15 cellular contexts compared by ENCODE assay signal in the genomic region with DNA sequence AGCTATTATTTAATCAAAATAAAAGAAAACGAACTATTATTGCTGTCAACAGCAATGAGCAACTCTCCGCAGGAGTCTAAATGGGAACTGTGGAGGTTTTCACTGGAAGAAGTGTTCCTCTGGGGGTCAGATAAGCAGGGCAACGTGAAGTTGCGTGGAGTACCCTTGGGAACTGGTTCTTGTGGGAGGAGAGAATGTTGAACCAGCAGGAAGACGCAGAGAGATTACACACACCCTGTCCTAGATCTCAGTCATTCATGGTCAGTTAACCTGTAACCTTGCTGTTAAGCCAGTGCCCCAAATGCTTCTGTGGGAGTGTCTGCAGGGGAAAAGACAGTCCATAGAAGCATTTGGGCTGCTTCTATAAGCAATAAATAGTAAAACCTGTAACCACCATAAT. TPM values are rescaled to one million over a fixed set of nuclear protein-coding genes. Genes with fewer than 3 reads are reported as not detected.
DNase-seq lines count a peak whose midpoint lies in the region; ATAC-seq and TF ChIP-seq lines count a peak whose summit lies in the region.
"Had no signal": no experiment of that assay in that cellular context is flagged by ENCODE, and none has a peak within 500 bp of the region (broad histone marks: within the 10 kb centered on the region; RNA-seq: fewer than 3 reads in every experiment).

No MANE protein-coding gene starts in this region.

- RAD21 ChIA-PET in HCT116 (lab: Charles Lee; ENCODE audit: low non-redundant PET in 1 of 2, low total read pairs in 2 of 2, uncharacterized antibody in 2 of 2, unreplicated experiment in 2 of 2) = no interaction called here

- H3K27ac ChIP-seq in HCT116 (ENCODE audit: low read depth, low read length) (no peak overlapping the region), GM23338 (ENCODE audit: low read depth) (no peak overlapping the region)
- H3K27ac ChIP-seq: prostate gland had no signal

- H3K4me1 Mint-ChIP-seq in brain = peaks cover 32% of the 10 kb centered on the region
- peaks cover 10% of the 10 kb centered on the region for H3K4me1 Mint-ChIP-seq in GM23338
- H3K4me1 Mint-ChIP-seq: activated CD4-positive, alpha-beta memory T cell treated with anti-CD3 and anti-CD28 coated beads, Interleukin-2, amount 10 ng/mL, durations not matched to agents 7 days and 5 days had no signal

- H2AFZ ChIP-seq in HCT116 (ENCODE audit: low read depth, low read length, poor library complexity, severe bottlenecking) = peak overlapping the region; percentile 91
- H2AFZ ChIP-seq in GM23338 = no peak overlapping the region

- peaks cover 0 to 23% of the 10 kb centered on the region in 2 experiments; a peak in 2 of 4 replicates for H3K4me1 ChIP-seq in HCT116 (ENCODE audit: control insufficient read depth in 1 of 2, insufficient read depth in 2 of 2, low read length in 2 of 2)
- peaks cover 9% of the 10 kb centered on the region; the same call in 1 of the 2 replicates for H3K4me1 ChIP-seq in GM23338 (ENCODE audit: insufficient read depth)
- H3K4me1 ChIP-seq: prostate gland had no signal

- H3K9me3 Mint-ChIP-seq in brain (peaks cover 0 to 8% (median 5%) of the 10 kb centered on the region in 5 experiments), GM23338 (no peaks in the 10 kb centered on the region; the same call in 2 of the 3 replicates)
- H3K9me3 Mint-ChIP-seq: activated CD4-positive, alpha-beta memory T cell treated with anti-CD3 and anti-CD28 coated beads, Interleukin-2, amount 10 ng/mL, durations not matched to agents 7 days and 5 days; stimulated activated naive CD8-positive, alpha-beta T cell treated with anti-CD3 and anti-CD28 coated beads, Interleukin-15, Interleukin-2, amounts not matched to agents 100 ng/mL and 50 ng/mL, for 24 hours had no signal

- no peak for TF ChIP-seq POLR2A in HCT116 (IDR thresholded peaks at IDR 0.05; ENCODE audit: borderline replicate concordance, extremely low read depth, insufficient read depth, insufficient read length)

- H3K9ac ChIP-seq in HCT116 (ENCODE audit: low read length) = no peak overlapping the region

- no peak overlapping the region for H3K4me3 ChIP-seq in HCT116 (replicated peaks in 1 of 2; ENCODE audit: low read depth in 1 of 2, low read length in 2 of 2)
- H3K4me3 ChIP-seq in GM23338 = no peak overlapping the region
- H3K4me3 ChIP-seq: prostate gland had no signal

- intact Hi-C loops in HCT116 (cut with micrococcal nuclease) (no loop called here), posterior vena cava (cut with DNase I) (no loop called here)

- no peaks in the 10 kb centered on the region for H3K36me3 ChIP-seq in HCT116 (ENCODE audit: control insufficient read depth in 1 of 2, insufficient read depth in 2 of 2, low read length in 2 of 2)
- no peaks in the 10 kb centered on the region for H3K36me3 ChIP-seq in GM23338 (ENCODE audit: insufficient read depth)
- H3K36me3 ChIP-seq: prostate gland had no signal

- H3K4me2 ChIP-seq in HCT116 (ENCODE audit: low read length) (peak overlapping the region; percentile 59; the same call in 1 of the 2 replicates), GM23338 (no peak overlapping the region)

- ATAC-seq in HCT116 (no peak), GM21529 (IDR thresholded peaks at IDR 0.05; ENCODE audit: unreplicated experiment) (no peak), HG02938 (IDR thresholded peaks at IDR 0.05; ENCODE audit: unreplicated experiment) (no peak), GM23338 (no peak)

- H3K36me3 Mint-ChIP-seq in brain (no peaks in the 10 kb centered on the region), GM23338 (ENCODE audit: low read depth) (no peaks in the 10 kb centered on the region)

- H4K20me1 ChIP-seq in HCT116 (ENCODE audit: insufficient read depth) (no peaks in the 10 kb centered on the region), GM23338 (replicated peaks; ENCODE audit: insufficient read depth) (no peaks in the 10 kb centered on the region)

- POLR2A ChIA-PET in HCT116 (lab: Charles Lee) = no interaction called here

- no peaks in the 10 kb centered on the region for H3F3A ChIP-seq in GM23338 (replicated peaks; ENCODE audit: low read depth)

- H3K27ac Mint-ChIP-seq in brain = peak overlapping the region; percentile 7 to 87 (median 82)
- no peak overlapping the region for H3K27ac Mint-ChIP-seq in GM23338
- H3K27ac Mint-ChIP-seq: activated CD4-positive, alpha-beta memory T cell treated with anti-CD3 and anti-CD28 coated beads, Interleukin-2, amount 10 ng/mL, durations not matched to agents 7 days and 5 days; stimulated activated naive CD8-positive, alpha-beta T cell treated with anti-CD3 and anti-CD28 coated beads, Interleukin-15, Interleukin-2, amounts not matched to agents 100 ng/mL and 50 ng/mL, for 24 hours had no signal

- H3K9me2 ChIP-seq in HCT116 (ENCODE audit: insufficient read depth) (no peaks in the 10 kb centered on the region), GM23338 (ENCODE audit: insufficient read depth) (no peaks in the 10 kb centered on the region)

- CTCF ChIA-PET in HCT116 (lab: Charles Lee) = no interaction called here

- DNase-seq in HCT116 (ENCODE audit: low read depth, low spot score) (no peak), iris pigment epithelial cell (ENCODE audit: low read depth) (peak; percentile 44), posterior vena cava (ENCODE audit: low spot score) (peak; percentile 3), NCI-H1105 treated with DMSO at 0.1 percent for 48 hours (lab: John Stamatoyannopoulos, UW) (no peak), GM23338 (ENCODE audit: low spot score) (no peak)
- DNase-seq: activated CD4-positive, alpha-beta memory T cell treated with anti-CD3 and anti-CD28 coated beads, Interleukin-2, amount 10 ng/mL, durations not matched to agents 7 days and 5 days; activated gamma-delta T cell treated with Interleukin-2 at 50 U/mL for 16 hours; GF-D8; glutamatergic neuron; NCI-H345 had no signal

- no peaks in the 10 kb centered on the region for H3K9me3 ChIP-seq in HCT116 (ENCODE audit: control insufficient read depth in 1 of 2, insufficient read depth in 1 of 2, low read depth in 1 of 2, low read length in 2 of 2)
- H3K9me3 ChIP-seq: prostate gland had no signal

- no peak for TF ChIP-seq RAD21 in HCT116 (IDR thresholded peaks at IDR 0.05; ENCODE audit: low read depth)

- H3K27me3 ChIP-seq in HCT116 (ENCODE audit: insufficient read depth, low read length) (no peaks in the 10 kb centered on the region), GM23338 (ENCODE audit: insufficient read depth) (no peaks in the 10 kb centered on the region)

- no TSS peak for BruUV-seq in HCT116 (replicated peaks; lab: Mats Ljungman, UMichigan)

- H3K4me3 Mint-ChIP-seq in brain (peak overlapping the region in 4 of 5 experiments; percentile 38 to 68 (median 58)), GM23338 (no peak overlapping the region)
- H3K4me3 Mint-ChIP-seq: activated CD4-positive, alpha-beta memory T cell treated with anti-CD3 and anti-CD28 coated beads, Interleukin-2, amount 10 ng/mL, durations not matched to agents 7 days and 5 days; stimulated activated naive CD8-positive, alpha-beta T cell treated with anti-CD3 and anti-CD28 coated beads, Interleukin-15, Interleukin-2, amounts not matched to agents 100 ng/mL and 50 ng/mL, for 24 hours had no signal

- H3K79me2 ChIP-seq in HCT116 (ENCODE audit: insufficient read depth, low read length) = no peaks in the 10 kb centered on the region
- H3K79me2 ChIP-seq in GM23338 (replicated peaks; ENCODE audit: insufficient read depth) = no peaks in the 10 kb centered on the region

- TF ChIP-seq CTCF in HCT116 (IDR thresholded peaks at IDR 0.05 in 2 of 3, conservative IDR thresholded peaks at IDR 0.05 in 1 of 3; ENCODE audit: borderline replicate concordance in 1 of 3, insufficient read depth in 1 of 3, low read depth in 2 of 3, low read length in 2 of 3) (no peak), brain (conservative IDR thresholded peaks at IDR 0.05) (no peak), GM23338 (conservative IDR thresholded peaks at IDR 0.05; ENCODE audit: low read depth in 2 of 2) (no peak)

- H3K27me3 Mint-ChIP-seq in brain (peaks cover 9% of the 10 kb centered on the region), GM23338 (ENCODE audit: insufficient read depth, low read depth, poor library complexity) (peaks cover 2% of the 10 kb centered on the region)

TF ChIP-seq in HCT116, 20 proteins besides CTCF, POLR2A, EP300 and RAD21 (continues in another document):
- TF ChIP-seq, protein P1, sequence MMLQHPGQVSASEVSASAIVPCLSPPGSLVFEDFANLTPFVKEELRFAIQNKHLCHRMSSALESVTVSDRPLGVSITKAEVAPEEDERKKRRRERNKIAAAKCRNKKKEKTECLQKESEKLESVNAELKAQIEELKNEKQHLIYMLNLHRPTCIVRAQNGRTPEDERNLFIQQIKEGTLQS (IDR thresholded peaks at IDR 0.05) = no peak

TF ChIP-seq in GM23338, 12 proteins besides CTCF, POLR2A, EP300 and RAD21 (continues in another document):
- TF ChIP-seq POLR2AphosphoS5 (IDR thresholded peaks at IDR 0.05; ENCODE audit: low read depth) = no peak
- no peak for TF ChIP-seq ZNF114 (CRISPR knock-in tag; IDR thresholded peaks at IDR 0.05)
- no peak for TF ChIP-seq EZH2 (IDR thresholded peaks at IDR 0.05; ENCODE audit: low read depth, unreplicated experiment)
- TF ChIP-seq, protein P2, sequence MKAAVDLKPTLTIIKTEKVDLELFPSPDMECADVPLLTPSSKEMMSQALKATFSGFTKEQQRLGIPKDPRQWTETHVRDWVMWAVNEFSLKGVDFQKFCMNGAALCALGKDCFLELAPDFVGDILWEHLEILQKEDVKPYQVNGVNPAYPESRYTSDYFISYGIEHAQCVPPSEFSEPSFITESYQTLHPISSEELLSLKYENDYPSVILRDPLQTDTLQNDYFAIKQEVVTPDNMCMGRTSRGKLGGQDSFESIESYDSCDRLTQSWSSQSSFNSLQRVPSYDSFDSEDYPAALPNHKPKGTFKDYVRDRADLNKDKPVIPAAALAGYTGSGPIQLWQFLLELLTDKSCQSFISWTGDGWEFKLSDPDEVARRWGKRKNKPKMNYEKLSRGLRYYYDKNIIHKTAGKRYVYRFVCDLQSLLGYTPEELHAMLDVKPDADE (IDR thresholded peaks at IDR 0.05) = no peak
- TF ChIP-seq ZNF331 (CRISPR knock-in tag; IDR thresholded peaks at IDR 0.05; ENCODE audit: low read depth) = no peak

RNA-seq across cellular contexts. Expression of a gene that starts 20.4 kb away (rescaled TPM):
- total RNA-seq in HCT116 (2021; ENCODE audit: unreplicated experiment) (7.7 TPM), posterior vena cava (10 to 100 TPM in 1 of 2 donors, 1 to 10 TPM in 1; 9.3 to 10.8 TPM)
- 4.1 and 4.9 TPM in 2 replicates for polyA plus RNA-seq in HCT116 (2012)
- polyA plus RNA-seq in brain (ENCODE audit: insufficient read depth, low read depth, low replicate concordance) (21.5 TPM), GM23338 (2016; fragmentation: Nextera tagmentation; extraction: Ambion mirVana) (2.6 and 3.4 TPM in 2 replicates)
- total RNA-seq in GM23338 (2014; rRNA removed; shearing (Covaris generic)) = 8.8 and 12.4 TPM in 2 replicates

Comparison
In these comparisons a context has a peak if more than half of its experiments do, and no peak if none do; other contexts are left out.
1. DNase-seq: peak in iris pigment epithelial cell (single experiment) and posterior vena cava (single experiment); none in HCT116 (single experiment), NCI-H1105 treated with DMSO at 0.1 percent for 48 hours (single experiment) and GM23338 (single experiment).